In genomic region chr1:2258122-2258812, GRCh38 we compare ENCODE assay signal across 12 cellular contexts. TPM values are rescaled to one million over a fixed set of nuclear protein-coding genes. Genes with fewer than 3 reads are reported as not detected.
A peak's percentile ranks its signal among the peaks of the same experiment; 100 is the strongest.
DNase-seq lines count a peak whose midpoint lies in the region; ATAC-seq and TF ChIP-seq lines count a peak whose summit lies in the region.
"Had no signal": no experiment of that assay in that cellular context is flagged by ENCODE, and none has a peak within 500 bp of the region (broad histone marks: within the 10 kb centered on the region; RNA-seq: fewer than 3 reads in every experiment).

No MANE protein-coding gene starts in this region.

- H3K4me2 ChIP-seq in OCI-LY7 (ENCODE audit: low read length), result peak overlapping the region; percentile 59

- no peaks in the 10 kb centered on the region for H3K27me3 Mint-ChIP-seq in chondrocyte (ENCODE audit: low read depth)
- H3K27me3 Mint-ChIP-seq in naive thymus-derived CD4-positive, alpha-beta T cell, result no peaks in the 10 kb centered on the region

- H3K79me2 ChIP-seq in OCI-LY7 (ENCODE audit: insufficient read depth, low read depth, low read length), result no peaks in the 10 kb centered on the region

- no peaks in the 10 kb centered on the region for H3K27me3 ChIP-seq in naive thymus-derived CD4-positive, alpha-beta T cell (ENCODE audit: control insufficient read depth in 2 of 2, insufficient read depth in 2 of 2, low read length in 2 of 2)

- peaks cover 23% of the 10 kb centered on the region for H3K9me3 ChIP-seq in OCI-LY7 (ENCODE audit: low read length)
- H3K9me3 ChIP-seq in naive thymus-derived CD4-positive, alpha-beta T cell (ENCODE audit: control insufficient read depth in 2 of 3, low read length in 3 of 3), result peaks cover 12 to 23% (median 12%) of the 10 kb centered on the region in 3 experiments

- H3K9me2 ChIP-seq in OCI-LY7 (ENCODE audit: insufficient read depth, low read length), result no peaks in the 10 kb centered on the region

- TF ChIP-seq CTCF in C4-2B (conservative IDR thresholded peaks at IDR 0.05), result no peak
- TF ChIP-seq CTCF in OCI-LY7 (conservative IDR thresholded peaks at IDR 0.05; ENCODE audit: low read length), result no peak
- no peak for TF ChIP-seq CTCF in chondrocyte (IDR thresholded peaks at IDR 0.05)

- CTCF ChIA-PET in OCI-LY7 (lab: Charles Lee; ENCODE audit: unreplicated experiment), result no interaction called here
- CTCF ChIA-PET in naive thymus-derived CD4-positive, alpha-beta T cell (lab: Charles Lee), result interaction anchor here (1.1 kb wide), 1 partner anchor 63 kb away, joined by 3 read pairs; the partner anchor contains the start of gene FAAP20

- peaks cover 52% of the 10 kb centered on the region for H3K4me1 ChIP-seq in OCI-LY7 (ENCODE audit: insufficient read depth, low read length, poor library complexity, severe bottlenecking)
- H3K4me1 ChIP-seq in naive thymus-derived CD4-positive, alpha-beta T cell (ENCODE audit: control insufficient read depth in 2 of 2, insufficient read depth in 2 of 2, low read length in 2 of 2), result peaks cover 42 to 58% of the 10 kb centered on the region in 2 donors

- no peak overlapping the region for H3K4me3 Mint-ChIP-seq in chondrocyte (ENCODE audit: unreplicated experiment)
- H3K4me3 Mint-ChIP-seq in naive thymus-derived CD4-positive, alpha-beta T cell, result peak overlapping the region; percentile 61 to 78 (median 68)

- DNase-seq in OCI-LY7 (ENCODE audit: low spot score) (no peak), chondrocyte (ENCODE audit: low spot score) (no peak), substantia nigra (lab: John Stamatoyannopoulos, UW) (no peak)
- peak in 1 of 9 donors; percentile 51 for DNase-seq in naive thymus-derived CD4-positive, alpha-beta T cell
- no peak for DNase-seq in activated CD4-positive, CD25-positive, alpha-beta regulatory T cell (lab: John Stamatoyannopoulos, UW)
- DNase-seq: DMS 273 treated with DMSO at 0.1 percent for 48 hours, NCI-H1105, T1000 had no signal

- peaks cover 2% of the 10 kb centered on the region for H3K36me3 Mint-ChIP-seq in chondrocyte (ENCODE audit: low read depth)
- H3K36me3 Mint-ChIP-seq in naive thymus-derived CD4-positive, alpha-beta T cell, result peaks cover 0 to 21% (median 0%) of the 10 kb centered on the region in 5 donors

- H4K20me1 ChIP-seq in OCI-LY7 (ENCODE audit: insufficient read depth, low read length), result 0 out of 2 replicates have a peak, but pooled peaks cover 6% of the 10 kb centered on the region

- peak overlapping the region; percentile 20 for H3K4me3 ChIP-seq in OCI-LY7 (ENCODE audit: low read depth, low read length, poor library complexity, severe bottlenecking)
- H3K4me3 ChIP-seq in naive thymus-derived CD4-positive, alpha-beta T cell (ENCODE audit: low read length), result no peak overlapping the region
- H3K4me3 ChIP-seq: psoas muscle had no signal

- no peak overlapping the region; the same call in 1 of the 2 replicates for H2AFZ ChIP-seq in OCI-LY7 (ENCODE audit: low read length)

- H3K27ac ChIP-seq in C4-2B, result peak overlapping the region; percentile 40
- peak overlapping the region; percentile 51 for H3K27ac ChIP-seq in OCI-LY7 (ENCODE audit: low read depth, low read length, poor library complexity, severe bottlenecking)
- H3K27ac ChIP-seq in naive thymus-derived CD4-positive, alpha-beta T cell (ENCODE audit: low read depth, low read length), result peak overlapping the region; percentile 70
- H3K27ac ChIP-seq in substantia nigra (ENCODE audit: low read depth, low read length, poor library complexity, severe bottlenecking), result no peak overlapping the region

- intact Hi-C loops in OCI-LY7 (cut with micrococcal nuclease; ENCODE audit: unreplicated experiment), result loop anchor here (2.0 kb wide), 2 partner anchors 43 to 53 kb away; no protein-coding TSS in a partner anchor
- intact Hi-C loops in naive thymus-derived CD4-positive, alpha-beta T cell (cut with micrococcal nuclease), result loop anchor here in 1 of 2 donors (2.0 to 5.0 kb wide), 2 partner anchors 17 to 1644 kb away; partner anchors contain the start of gene C1orf174

- no TSS peak for BruUV-seq in OCI-LY7 (replicated peaks; lab: Mats Ljungman, UMichigan)

- POLR2A ChIA-PET in OCI-LY7 (lab: Charles Lee), result interaction anchor here (0.7 kb wide), 1 partner anchor 42 kb away, joined by 4 read pairs; no protein-coding TSS in a partner anchor
- POLR2A ChIA-PET in naive thymus-derived CD4-positive, alpha-beta T cell (lab: Charles Lee), result interaction anchor here (0.5 to 12.9 kb wide), 5 partner anchors 17 to 58 kb away, joined by 4 to 244 read pairs (median 4); no protein-coding TSS in a partner anchor

- ATAC-seq in naive thymus-derived CD4-positive, alpha-beta T cell, result no peak
- ATAC-seq in GM21447 (IDR thresholded peaks at IDR 0.05; ENCODE audit: unreplicated experiment) (no peak), GM19455 (IDR thresholded peaks at IDR 0.05; ENCODE audit: unreplicated experiment) (no peak)
- ATAC-seq: psoas muscle had no signal

- H3K9me3 Mint-ChIP-seq in chondrocyte (ENCODE audit: low read depth), result no peaks in the 10 kb centered on the region
- peaks cover 0 to 13% (median 3%) of the 10 kb centered on the region in 11 donors for H3K9me3 Mint-ChIP-seq in naive thymus-derived CD4-positive, alpha-beta T cell

- peaks cover 7% of the 10 kb centered on the region for H3K36me3 ChIP-seq in OCI-LY7 (ENCODE audit: insufficient read depth, low read length)
- peaks cover 0 to 15% (median 3%) of the 10 kb centered on the region in 3 experiments for H3K36me3 ChIP-seq in naive thymus-derived CD4-positive, alpha-beta T cell (ENCODE audit: control insufficient read depth in 2 of 3, insufficient read depth in 3 of 3, low read length in 3 of 3)

- peak overlapping the region; percentile 72 for H3K27ac Mint-ChIP-seq in chondrocyte (ENCODE audit: unreplicated experiment)
- H3K27ac Mint-ChIP-seq in naive thymus-derived CD4-positive, alpha-beta T cell, result peak overlapping the region in 4 of 9 donors; percentile 78 to 98 (median 95)

- H3K4me1 Mint-ChIP-seq in chondrocyte (ENCODE audit: low read depth), result peaks cover 37% of the 10 kb centered on the region
- peaks cover 25 to 61% (median 56%) of the 10 kb centered on the region in 7 donors for H3K4me1 Mint-ChIP-seq in naive thymus-derived CD4-positive, alpha-beta T cell

RNA-seq across cellular contexts. Expression of gene SKI, which starts 30.1 kb away (rescaled TPM):
- total RNA-seq in OCI-LY7 (2014; rRNA removed; shearing (Covaris generic)), result 3.4 and 4.7 TPM in 2 replicates
- total RNA-seq in OCI-LY7 (2022) (10.0 and 11.7 TPM in 2 replicates), chondrocyte (112 to 135 TPM (median 116 TPM) in 3 replicates)
- total RNA-seq in naive thymus-derived CD4-positive, alpha-beta T cell, result 100 to 1,000 TPM in 2 of 5 experiments, 10 to 100 TPM in 3; 63.4 to 278 (median 97.9) TPM
- polyA plus RNA-seq in naive thymus-derived CD4-positive, alpha-beta T cell, result under 1 TPM; 0.61 to 0.92 TPM
